1 cellular context compared by ENCODE assay signal in genomic region chr15:78050441-78050809, GRCh38.
TF ChIP-seq lines count a peak whose summit lies in the region.

No MANE protein-coding gene starts in this region.

TF ChIP-seq in SK-N-SH treated with all-trans-retinoic acid at 6 μM for 48 hours, 23 proteins besides CTCF, POLR2A, EP300 and RAD21 (continued from another document):
- TF ChIP-seq TSHZ2 (CRISPR knock-in tag; IDR thresholded peaks at IDR 0.05) (no peak), BACH2 (CRISPR knock-in tag; IDR thresholded peaks at IDR 0.05; ENCODE audit: borderline replicate concordance) (no peak), ZNF8 (CRISPR knock-in tag; IDR thresholded peaks at IDR 0.05) (no peak), RARB (CRISPR knock-in tag; IDR thresholded peaks at IDR 0.05) (no peak), PATZ1 (CRISPR knock-in tag; IDR thresholded peaks at IDR 0.05; ENCODE audit: borderline replicate concordance) (no peak), CSRNP3 (CRISPR knock-in tag; IDR thresholded peaks at IDR 0.05) (no peak), GLIS3 (CRISPR knock-in tag; IDR thresholded peaks at IDR 0.05) (no peak), TOX (CRISPR knock-in tag; IDR thresholded peaks at IDR 0.05; ENCODE audit: borderline replicate concordance) (no peak)
TF ChIP-seq in SK-N-SH treated with all-trans-retinoic acid at 6 μM for 48 hours: peak in this region for 0.
